25 cellular contexts compared by ENCODE assay signal in genomic region chr6:137172734-137173431, GRCh38. TPM values are rescaled to one million over a fixed set of nuclear protein-coding genes. Genes with fewer than 3 reads are reported as not detected.
"Had no signal": no experiment of that assay in that cellular context is flagged by ENCODE, and none has a peak within 500 bp of the region (broad histone marks: within the 10 kb centered on the region; RNA-seq: fewer than 3 reads in every experiment).

No MANE protein-coding gene starts in this region.

- H3K9me3 ChIP-seq: body of pancreas, left lung, prostate gland, transverse colon, uterus had no signal

- H3K4me1 ChIP-seq: body of pancreas, foreskin keratinocyte, left lung, prostate gland, transverse colon, uterus had no signal

- H3K4me3 Mint-ChIP-seq: activated naive CD4-positive, alpha-beta T cell treated with anti-CD3 and anti-CD28 coated beads for 36 hours; activated T-cell treated with anti-CD3 and anti-CD28 coated beads, Interleukin-2, amount 50 U/mL, for 24 hours; mesothelial cell of epicardium; natural killer cell treated with Interleukin-12 subunit alpha and Interleukin-12 subunit beta and Interleukin-15 and Interleukin-18, amount 100 ng/mL, for 72 hours had no signal

- H3K27ac Mint-ChIP-seq: activated T-cell treated with anti-CD3 and anti-CD28 coated beads, Interleukin-2, amount 50 U/mL, for 24 hours; activated T-helper 2 cell treated with anti-CD3 and anti-CD28 coated beads, Interferon-gamma antibody, Interleukin-2, Interleukin-4, amounts not matched to agents 10 μg/mL and 5 μg/mL and 100 μg/mL, durations not matched to agents 14 hours and 24 hours and 36 hours; mesothelial cell of epicardium; natural killer cell treated with Interleukin-12 subunit alpha and Interleukin-12 subunit beta and Interleukin-15 and Interleukin-18, amount 100 ng/mL, for 72 hours had no signal

- H3K27me3 Mint-ChIP-seq: activated T-cell treated with anti-CD3 and anti-CD28 coated beads, Interleukin-2, amount 50 U/mL, for 24 hours had no signal

- H3K4me3 ChIP-seq: body of pancreas, left lung, lung, prostate gland, transverse colon, uterus had no signal

- H3K27ac ChIP-seq: body of pancreas, foreskin keratinocyte, left lung, prostate gland, transverse colon, uterus, WERI-Rb-1 had no signal

- H3K9me3 Mint-ChIP-seq: activated naive CD4-positive, alpha-beta T cell treated with anti-CD3 and anti-CD28 coated beads for 36 hours; activated T-cell treated with anti-CD3 and anti-CD28 coated beads, Interleukin-2, amount 50 U/mL, for 24 hours had no signal

- ATAC-seq: body of pancreas; foreskin keratinocyte; left lung; natural killer cell treated with Interleukin-12 subunit alpha and Interleukin-12 subunit beta and Interleukin-15 and Interleukin-18, amount 100 ng/mL, for 72 hours had no signal

- DNase-seq: activated CD4-positive, alpha-beta T cell treated with anti-CD3 and anti-CD28 coated beads for 1 hour; activated CD8-positive, alpha-beta memory T cell treated with anti-CD3 and anti-CD28 coated beads, Interleukin-2, amount 50 U/mL, for 4 hours; activated T-cell treated with anti-CD3 and anti-CD28 coated beads, Interleukin-2, amount 50 U/mL, for 24 hours; anterior cingulate cortex; dermis blood vessel endothelial cell; effector CD8-positive, alpha-beta T cell; foreskin keratinocyte; left lung; stimulated activated CD4-positive, alpha-beta T cell treated with anti-CD3 and anti-CD28 coated beads, Interleukin-4, amount 100 ng/mL, for 4 hours; T-helper 1 cell; transverse colon; uterus; WERI-Rb-1 had no signal

- H3K36me3 ChIP-seq: left lung, prostate gland, transverse colon, uterus, WERI-Rb-1 had no signal

- H3K27me3 ChIP-seq: body of pancreas, foreskin keratinocyte, left lung, transverse colon, uterus had no signal

- H3K36me3 Mint-ChIP-seq: mesothelial cell of epicardium had no signal

- FAIRE-seq: TTC549 had no signal

RNA-seq across cellular contexts. Expression of gene IL22RA2, which starts 0.6 kb away (rescaled TPM):
- total RNA-seq: activated naive CD4-positive, alpha-beta T cell treated with anti-CD3 and anti-CD28 coated beads for 36 hours; activated T-helper 2 cell treated with anti-CD3 and anti-CD28 coated beads, Interferon-gamma antibody, Interleukin-2, Interleukin-4, amounts not matched to agents 10 μg/mL and 5 μg/mL and 100 μg/mL, durations not matched to agents 14 hours and 24 hours and 36 hours; body of pancreas; chondrocyte; dermis blood vessel endothelial cell; foreskin keratinocyte; kidney epithelial cell; left lung; mesothelial cell of epicardium; natural killer cell treated with Interleukin-12 subunit alpha and Interleukin-12 subunit beta and Interleukin-15 and Interleukin-18, amount 100 ng/mL, for 72 hours; osteocyte; prostate gland; temporal lobe; uterus had no signal
- polyA plus RNA-seq: foreskin keratinocyte had no signal
